10 cellular contexts compared by ENCODE assay signal in genomic region chr3:152638707-152639450, GRCh38.
DNase-seq lines count a peak whose midpoint lies in the region; ATAC-seq and TF ChIP-seq lines count a peak whose summit lies in the region.
"Had no signal": no experiment of that assay in that cellular context is flagged by ENCODE, and none has a peak within 500 bp of the region (broad histone marks: within the 10 kb centered on the region; RNA-seq: fewer than 3 reads in every experiment).

No MANE protein-coding gene starts in this region.

- no peak overlapping the region for H3K27ac Mint-ChIP-seq in MCF 10A (ENCODE audit: low read depth, unreplicated experiment)

- intact Hi-C loops in MCF 10A (cut with micrococcal nuclease) = no loop called here
- intact Hi-C loops in left ventricle myocardium superior (cut with micrococcal nuclease) = no loop called here
- intact Hi-C loops in sigmoid colon (cut with DNase I) = no loop called here

- peak; percentile 86 for ATAC-seq in left ventricle myocardium superior
- no peak for ATAC-seq in GM18519 (IDR thresholded peaks at IDR 0.05; ENCODE audit: low FRiP score, unreplicated experiment)

- H3K4me3 ChIP-seq in sigmoid colon = no peak overlapping the region

- H3K9me3 ChIP-seq in sigmoid colon = no peaks in the 10 kb centered on the region

- H3K4me1 ChIP-seq in sigmoid colon = peaks cover 0 to 6% (median 0%) of the 10 kb centered on the region in 4 donors

- H3K27me3 Mint-ChIP-seq in MCF 10A (ENCODE audit: insufficient read depth, unreplicated experiment) = no peaks in the 10 kb centered on the region

- BruUV-seq in MCF 10A (replicated peaks; lab: Mats Ljungman, UMichigan) = no TSS peak

- H3K4me3 Mint-ChIP-seq in MCF 10A (ENCODE audit: unreplicated experiment) = peak overlapping the region; percentile 0

- H3K36me3 Mint-ChIP-seq in MCF 10A (ENCODE audit: insufficient read depth, unreplicated experiment) = no peaks in the 10 kb centered on the region

- no peaks in the 10 kb centered on the region for H3K36me3 ChIP-seq in sigmoid colon

- no peak for TF ChIP-seq EP300 in sigmoid colon (IDR thresholded peaks at IDR 0.05)

- TF ChIP-seq CTCF in MCF 10A (IDR thresholded peaks at IDR 0.05; ENCODE audit: unreplicated experiment) = no peak
- TF ChIP-seq CTCF in sigmoid colon (IDR thresholded peaks at IDR 0.05) = no peak

- H3K27ac ChIP-seq in sigmoid colon = peak overlapping the region in 2 of 4 donors; percentile 30 to 51

- CTCF ChIA-PET in MCF 10A (lab: Yijun Ruan, JAX) = interaction anchor here (0.6 kb wide), 1 partner anchor 1335 kb away, joined by 3 read pairs; no protein-coding TSS in a partner anchor

- 20 to 61% methylated on average over 8 of the region's 8 CpGs for WGBS in sigmoid colon, 2 donors

- peak; percentile 11 for DNase-seq in GM04503 (ENCODE audit: low read depth)
- peak; percentile 63 for DNase-seq in MCF 10A (ENCODE audit: unreplicated experiment)
- DNase-seq in left ventricle myocardium superior = no peak
- peak; percentile 81 for DNase-seq in sigmoid colon
- no peak for DNase-seq in dedifferentiated amniotic fluid mesenchymal stem cell (ENCODE audit: extremely low spot score)
- no peak for DNase-seq in activated CD4-positive, alpha-beta T cell treated with anti-CD3 and anti-CD28 coated beads, Interleukin-2, amount 50 U/mL, for 1 hour
- DNase-seq in NCI-H1417 treated with DMSO at 0.1 percent for 48 hours (lab: John Stamatoyannopoulos, UW) = no peak
- DNase-seq: amniotic stem cell, NCI-H1436 had no signal

- POLR2A ChIA-PET in MCF 10A (lab: Yijun Ruan, JAX) = interaction anchor here (0.5 to 1.5 kb wide), 5 partner anchors 12 to 196 kb away, joined by 3 to 7 read pairs (median 4); partner anchors contain the start of gene P2RY1

- no peaks in the 10 kb centered on the region for H3K9me3 Mint-ChIP-seq in MCF 10A (ENCODE audit: unreplicated experiment)

- H3K4me1 Mint-ChIP-seq in MCF 10A (ENCODE audit: insufficient read depth, unreplicated experiment) = peaks cover 12% of the 10 kb centered on the region

- no peaks in the 10 kb centered on the region for H3K27me3 ChIP-seq in sigmoid colon

- TF ChIP-seq POLR2A in sigmoid colon (IDR thresholded peaks at IDR 0.05) = no peak

Comparison
In these comparisons a context has a peak if more than half of its experiments do, and no peak if none do; other contexts are left out.
1. DNase-seq: peak in GM04503 (single experiment), MCF 10A (single experiment) and sigmoid colon (single experiment); none in left ventricle myocardium superior (single experiment), dedifferentiated amniotic fluid mesenchymal stem cell (single experiment), activated CD4-positive, alpha-beta T cell treated with anti-CD3 and anti-CD28 coated beads, Interleukin-2, amount 50 U/mL, for 1 hour (single experiment) and NCI-H1417 treated with DMSO at 0.1 percent for 48 hours (single experiment).